Comparison of ENCODE assay signal across 10 cellular contexts in the genomic region with DNA sequence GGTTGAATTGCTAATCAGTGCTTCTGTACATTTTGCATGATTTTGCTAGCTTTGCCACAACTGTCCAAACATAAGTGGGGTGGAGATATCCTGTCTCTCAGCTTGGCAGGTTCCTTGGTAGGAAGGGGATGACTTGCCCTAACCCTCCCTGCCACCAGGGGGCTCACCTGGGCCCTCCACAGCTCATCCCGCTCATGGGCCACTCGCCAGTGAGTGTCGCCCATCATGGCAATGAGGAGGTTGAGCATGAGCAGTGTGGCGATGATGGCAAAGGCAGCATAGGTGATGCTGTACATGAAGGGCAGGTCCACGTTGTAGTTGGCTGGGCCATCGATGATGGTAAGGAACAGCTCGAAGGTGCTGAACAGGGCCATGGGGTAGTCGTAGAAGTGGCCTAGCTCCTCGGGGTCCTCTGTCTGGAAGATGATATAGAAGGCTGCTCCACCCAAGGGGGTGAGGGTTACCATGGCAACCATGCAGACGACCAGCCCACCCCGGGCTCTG. TPM values are rescaled to one million over a fixed set of nuclear protein-coding genes. Genes with fewer than 3 reads are reported as not detected.
DNase-seq lines count a peak whose midpoint lies in the region; ATAC-seq and TF ChIP-seq lines count a peak whose summit lies in the region.
"Had no signal": no experiment of that assay in that cellular context is flagged by ENCODE, and none has a peak within 500 bp of the region (broad histone marks: within the 10 kb centered on the region; RNA-seq: fewer than 3 reads in every experiment).

No MANE protein-coding gene starts in this region.

- no peaks in the 10 kb centered on the region for H3K4me1 ChIP-seq in NT2/D1 (ENCODE audit: insufficient read depth, insufficient read length)

- H3K9me3 ChIP-seq in NT2/D1 (ENCODE audit: insufficient read depth, low read length), result no peaks in the 10 kb centered on the region; the same call in 1 of the 2 replicates

- no peak overlapping the region for H3K9ac ChIP-seq in NT2/D1 (ENCODE audit: insufficient read length, low read depth)

- no peak overlapping the region for H3K4me3 ChIP-seq in NT2/D1 (ENCODE audit: insufficient read length, low read depth)
- no peak overlapping the region for H3K4me3 ChIP-seq in cardiac fibroblast (replicated peaks in 1 of 2; ENCODE audit: low read depth in 2 of 2, low read length in 2 of 2)
- no peak overlapping the region for H3K4me3 ChIP-seq in retinal pigment epithelial cell (ENCODE audit: low read length)

- H3K27me3 ChIP-seq in NT2/D1 (ENCODE audit: insufficient read depth, insufficient read length), result no peaks in the 10 kb centered on the region

- TF ChIP-seq CTCF in GM12873 (IDR thresholded peaks at IDR 0.05; ENCODE audit: insufficient read depth, low read depth, low read length, missing control alignments), result peak; percentile 92
- TF ChIP-seq CTCF in cardiac fibroblast (IDR thresholded peaks at IDR 0.05; ENCODE audit: low read depth, low read length), result peak; percentile 67
- TF ChIP-seq CTCF in retinal pigment epithelial cell (conservative IDR thresholded peaks at IDR 0.05; ENCODE audit: low read depth, low read length), result peak; percentile 51

- DNase-seq in NT2/D1 (ENCODE audit: low read depth, low spot score), result peak; percentile 32
- peak; percentile 6 to 11 for DNase-seq in cardiac fibroblast (ENCODE audit: low read depth in 2 of 2)
- DNase-seq in retinal pigment epithelial cell (ENCODE audit: low read depth), result no peak
- no peak for DNase-seq in activated gamma-delta T cell (lab: John Stamatoyannopoulos, UW)
- DNase-seq in ureter (ENCODE audit: low spot score), result no peak
- DNase-seq: naive B cell had no signal

- ATAC-seq in GM21723 (IDR thresholded peaks at IDR 0.05; ENCODE audit: unreplicated experiment) (peak; percentile 80), GM21423 (IDR thresholded peaks at IDR 0.05; ENCODE audit: unreplicated experiment) (no peak)

- no peaks in the 10 kb centered on the region for H3K36me3 ChIP-seq in NT2/D1 (ENCODE audit: insufficient read depth, insufficient read length, low read length)

RNA-seq across cellular contexts. Expression of a gene that starts 12.2 kb away (rescaled TPM):
- total RNA-seq in ureter, result 27.7 TPM
- total RNA-seq: T-helper 2 cell treated with Interferon-gamma antibody and Interleukin-4, amounts not matched to agents 100 ng/mL and 5 ng/mL, for 36 hours had no signal

RNA-seq across cellular contexts. Expression of a gene that starts 18.5 kb away (rescaled TPM):
- total RNA-seq in ureter, result 55.9 TPM

Comparison
In these comparisons a context has a peak if more than half of its experiments do, and no peak if none do; other contexts are left out.
1. DNase-seq: peak in NT2/D1 (single experiment) and cardiac fibroblast (2 of 2); none in retinal pigment epithelial cell (single experiment), activated gamma-delta T cell (single experiment) and ureter (single experiment).
2. Peak in every context shown above with its lines, with median percentiles within 50 percentile points of each other: CTCF ChIP-seq.